Comparison of ENCODE assay signal across 8 cellular contexts in the genomic region with DNA sequence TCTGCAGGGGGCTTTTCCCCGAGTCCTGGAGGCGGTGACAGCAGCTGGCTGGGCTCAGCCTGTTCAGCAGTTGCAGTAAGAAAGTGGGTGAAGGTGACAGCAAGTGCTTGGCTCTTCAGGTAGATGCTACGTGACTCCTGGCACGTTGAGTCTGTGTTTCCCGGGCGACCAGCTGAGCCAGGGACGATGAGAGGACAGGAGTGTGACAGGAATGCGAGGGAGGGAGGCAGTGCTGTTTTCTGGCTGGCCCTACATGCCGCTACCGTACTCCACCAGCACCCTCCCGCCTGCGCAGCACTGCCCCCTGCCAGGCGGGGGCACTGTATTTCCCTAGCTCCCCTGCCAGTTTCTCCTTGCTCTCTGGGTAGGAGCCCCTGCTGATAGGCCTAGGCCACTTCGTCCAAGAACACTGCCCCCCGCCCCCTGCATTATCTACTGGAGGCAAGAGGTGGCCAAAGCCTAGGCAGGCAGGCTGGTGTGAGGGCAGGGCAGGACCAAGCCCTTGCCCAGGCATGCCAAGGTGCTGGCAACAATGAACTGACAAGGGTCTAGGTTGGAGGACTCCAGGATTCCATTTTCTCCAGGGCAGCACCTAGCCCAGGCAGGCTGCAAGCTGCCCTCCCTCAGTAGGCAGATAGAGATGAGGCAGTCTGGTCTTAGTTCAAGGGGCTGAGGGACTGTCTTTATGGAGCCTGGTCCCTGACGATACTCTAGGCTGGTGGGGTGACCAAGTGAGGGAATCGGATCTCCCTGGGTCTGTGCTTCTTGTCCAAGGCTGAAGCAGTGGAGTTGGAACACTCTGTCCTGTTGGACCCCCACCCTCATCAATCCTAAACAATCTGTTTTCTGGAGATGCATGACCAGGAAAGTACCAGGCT. TPM values are rescaled to one million over a fixed set of nuclear protein-coding genes. Genes with fewer than 3 reads are reported as not detected.
DNase-seq lines count a peak whose midpoint lies in the region; ATAC-seq, FAIRE-seq and TF ChIP-seq lines count a peak whose summit lies in the region.

No MANE protein-coding gene starts in this region.

- no peak for TF ChIP-seq POLR2A in GM12891 (IDR thresholded peaks at IDR 0.05; ENCODE audit: low read depth, low read length)

- DNase-seq in GM12891 (ENCODE audit: insufficient read length, low spot score) (no peak), HPDE6-E6E7 (ENCODE audit: extremely low spot score) (peak; percentile 65), NOMO-1 treated with dmso at 0.1 percent for 144 hours (lab: John Stamatoyannopoulos, UW; ENCODE audit: unreplicated experiment) (peak; percentile 19), fibroblast of villous mesenchyme (ENCODE audit: low read depth) (peak; percentile 50), occipital lobe (lab: John Stamatoyannopoulos, UW) (peak; percentile 76), urothelium cell line (ENCODE audit: low spot score) (peak; percentile 67)
- DNase-seq in activated T-cell treated with anti-CD3 and anti-CD28 coated beads, Interleukin-2, amount 50 U/mL, for 72 hours: peak; percentile 60 to 62

- H3K9me3 Mint-ChIP-seq in activated T-cell treated with anti-CD3 and anti-CD28 coated beads, Interleukin-2, amount 50 U/mL, for 72 hours: no peaks in the 10 kb centered on the region

- H3K27me3 Mint-ChIP-seq in activated T-cell treated with anti-CD3 and anti-CD28 coated beads, Interleukin-2, amount 50 U/mL, for 72 hours (ENCODE audit: low read depth): no peaks in the 10 kb centered on the region

- peaks cover 37% of the 10 kb centered on the region for H3K4me1 Mint-ChIP-seq in activated T-cell treated with anti-CD3 and anti-CD28 coated beads, Interleukin-2, amount 50 U/mL, for 72 hours (ENCODE audit: low read depth)

- peak; percentile 53 to 64 for ATAC-seq in activated T-cell treated with anti-CD3 and anti-CD28 coated beads, Interleukin-2, amount 50 U/mL, for 72 hours (replicated peaks in 1 of 2)
- no peak for ATAC-seq in HG03457 (IDR thresholded peaks at IDR 0.05; ENCODE audit: unreplicated experiment)

- peak overlapping the region; percentile 15 for H3K27ac Mint-ChIP-seq in activated T-cell treated with anti-CD3 and anti-CD28 coated beads, Interleukin-2, amount 50 U/mL, for 72 hours

- H3K4me3 Mint-ChIP-seq in activated T-cell treated with anti-CD3 and anti-CD28 coated beads, Interleukin-2, amount 50 U/mL, for 72 hours: peak overlapping the region; percentile 48 to 62

- peak; percentile 59 for TF ChIP-seq CTCF in fibroblast of villous mesenchyme (IDR thresholded peaks at IDR 0.05; ENCODE audit: insufficient read depth, low read depth, low read length)

- no peak overlapping the region for H3K4me3 ChIP-seq in fibroblast of villous mesenchyme (ENCODE audit: low read depth, low read length)

- H3K36me3 Mint-ChIP-seq in activated T-cell treated with anti-CD3 and anti-CD28 coated beads, Interleukin-2, amount 50 U/mL, for 72 hours (ENCODE audit: insufficient read depth in 2 of 2): peaks cover 2 to 3% of the 10 kb centered on the region in 2 donors

- FAIRE-seq in GM12891 (lab: Jason Lieb, UNC): peak; percentile 78
- FAIRE-seq in urothelium cell line (lab: Jason Lieb, UNC): no peak

TF ChIP-seq in GM12891, 5 proteins besides CTCF, POLR2A, EP300 and RAD21:
- no peak for TF ChIP-seq SPI1 (IDR thresholded peaks at IDR 0.05; ENCODE audit: low read depth, low read length)
- TF ChIP-seq POLR2AphosphoS5 (IDR thresholded peaks at IDR 0.05; ENCODE audit: low read depth, low read length): peak; percentile 20; the same call in 1 of the 2 replicates
- TF ChIP-seq PAX5 (IDR thresholded peaks at IDR 0.05; ENCODE audit: insufficient read depth, low read length, severe bottlenecking): no peak

RNA-seq across cellular contexts. Expression of gene MRPS18A, which starts 19.2 kb away (rescaled TPM):
- polyA plus RNA-seq in GM12891 (2012; ENCODE audit: low read depth, missing spikeins): 59.5 TPM
- 10 to 100 TPM; 60.1 to 69.7 TPM for total RNA-seq in activated T-cell treated with anti-CD3 and anti-CD28 coated beads, Interleukin-2, amount 50 U/mL, for 72 hours
- total RNA-seq in fibroblast of villous mesenchyme (26.8 and 34.8 TPM in 2 replicates), occipital lobe (11.7 TPM)

RNA-seq across cellular contexts. Expression of gene RSPH9, which starts 23.6 kb away (rescaled TPM):
- polyA plus RNA-seq in GM12891 (2012; ENCODE audit: low read depth, missing spikeins): 0.35 TPM
- under 1 TPM in 1 of 2 donors, not detected in 1; 0.12 TPM for total RNA-seq in activated T-cell treated with anti-CD3 and anti-CD28 coated beads, Interleukin-2, amount 50 U/mL, for 72 hours
- 0.86 and 0.97 TPM in 2 replicates for total RNA-seq in fibroblast of villous mesenchyme
- total RNA-seq in occipital lobe: 6.2 TPM

RNA-seq across cellular contexts. Expression of gene MAD2L1BP, which starts 32.8 kb away (rescaled TPM):
- polyA plus RNA-seq in GM12891 (2012; ENCODE audit: low read depth, missing spikeins): 26.0 TPM
- 10 to 100 TPM; 40.4 to 41.3 TPM for total RNA-seq in activated T-cell treated with anti-CD3 and anti-CD28 coated beads, Interleukin-2, amount 50 U/mL, for 72 hours
- total RNA-seq in fibroblast of villous mesenchyme (18.0 and 20.7 TPM in 2 replicates), occipital lobe (22.3 TPM)

RNA-seq across cellular contexts. Expression of gene GTPBP2, which starts 39.3 kb away (rescaled TPM):
- 35.3 TPM for polyA plus RNA-seq in GM12891 (2012; ENCODE audit: low read depth, missing spikeins)
- 100 to 1,000 TPM in 1 of 2 donors, 10 to 100 TPM in 1; 99.0 to 137 TPM for total RNA-seq in activated T-cell treated with anti-CD3 and anti-CD28 coated beads, Interleukin-2, amount 50 U/mL, for 72 hours
- total RNA-seq in fibroblast of villous mesenchyme (50.1 and 69.9 TPM in 2 replicates), occipital lobe (33.5 TPM)
